10 cellular contexts compared by ENCODE assay signal in genomic region chr10:42952358-42952757, GRCh38.
DNase-seq lines count a peak whose midpoint lies in the region; ATAC-seq and TF ChIP-seq lines count a peak whose summit lies in the region.
"Had no signal": no experiment of that assay in that cellular context is flagged by ENCODE, and none has a peak within 500 bp of the region (broad histone marks: within the 10 kb centered on the region; RNA-seq: fewer than 3 reads in every experiment).

No MANE protein-coding gene starts in this region.

- no peak overlapping the region for H3K4ac ChIP-seq in mesendoderm (ENCODE audit: low read depth, low read length)

- peaks cover 8% of the 10 kb centered on the region for H3K4me1 Mint-ChIP-seq in endothelial cell (ENCODE audit: unreplicated experiment)
- H3K4me1 Mint-ChIP-seq in stimulated activated naive CD8-positive, alpha-beta T cell treated with anti-CD3 and anti-CD28 coated beads, Interleukin-15, amount 100 ng/mL, for 72 hours, result no peaks in the 10 kb centered on the region

- H3K36me3 Mint-ChIP-seq in endothelial cell (ENCODE audit: low read depth, unreplicated experiment), result no peaks in the 10 kb centered on the region

- WGBS in mesendoderm (ENCODE audit: extremely low coverage, insufficient coverage, low lambda C conversion rate), result no CpG with 5 or more reads among the region's 14 CpGs

- no peak overlapping the region for H4K5ac ChIP-seq in mesendoderm (ENCODE audit: low read length)

- no peaks in the 10 kb centered on the region for H3K27me3 ChIP-seq in mesendoderm (ENCODE audit: insufficient read depth, low read length, poor library complexity)

- POLR2A ChIA-PET in OCI-LY7 (lab: Charles Lee), result no interaction called here

- peak overlapping the region; percentile 11 for H3K4me3 Mint-ChIP-seq in endothelial cell (ENCODE audit: unreplicated experiment)
- no peak overlapping the region for H3K4me3 Mint-ChIP-seq in stimulated activated naive CD8-positive, alpha-beta T cell treated with anti-CD3 and anti-CD28 coated beads, Interleukin-15, amount 100 ng/mL, for 72 hours

- TF ChIP-seq CTCF in C4-2B (conservative IDR thresholded peaks at IDR 0.05), result no peak
- no peak for TF ChIP-seq CTCF in endothelial cell (IDR thresholded peaks at IDR 0.05; ENCODE audit: unreplicated experiment)
- TF ChIP-seq CTCF in OCI-LY7 (conservative IDR thresholded peaks at IDR 0.05; ENCODE audit: low read length), result no peak

- H4K20me1 ChIP-seq in OCI-LY7 (ENCODE audit: insufficient read depth, low read length), result no peaks in the 10 kb centered on the region

- peak overlapping the region; percentile 46 for H3K27ac ChIP-seq in C4-2B
- peak overlapping the region; percentile 17 for H3K27ac ChIP-seq in mesendoderm (ENCODE audit: low read depth, low read length)
- no peak overlapping the region for H3K27ac ChIP-seq in OCI-LY7 (ENCODE audit: low read depth, low read length, poor library complexity, severe bottlenecking)
- H3K27ac ChIP-seq: VCaP had no signal

- H3K23ac ChIP-seq in mesendoderm (ENCODE audit: low read length), result no peak overlapping the region

- no peak overlapping the region for H4K8ac ChIP-seq in mesendoderm (ENCODE audit: low read depth, low read length)

- no peak overlapping the region for H3K27ac Mint-ChIP-seq in endothelial cell (ENCODE audit: unreplicated experiment)
- no peak overlapping the region for H3K27ac Mint-ChIP-seq in stimulated activated naive CD8-positive, alpha-beta T cell treated with anti-CD3 and anti-CD28 coated beads, Interleukin-15, amount 100 ng/mL, for 72 hours

- H3K4me3 ChIP-seq in mesendoderm (ENCODE audit: low read length) (peak overlapping the region; percentile 12), OCI-LY7 (ENCODE audit: low read depth, low read length, poor library complexity, severe bottlenecking) (no peak overlapping the region)

- BruUV-seq in OCI-LY7 (replicated peaks; lab: Mats Ljungman, UMichigan), result no TSS peak

- no peaks in the 10 kb centered on the region for H3K9me3 ChIP-seq in OCI-LY7 (ENCODE audit: low read length)

- no peak for ATAC-seq in HG02623 (IDR thresholded peaks at IDR 0.05; ENCODE audit: unreplicated experiment)
- ATAC-seq in stimulated activated naive CD8-positive, alpha-beta T cell treated with anti-CD3 and anti-CD28 coated beads, Interleukin-15, amount 100 ng/mL, for 72 hours, result no peak

- CTCF ChIA-PET in OCI-LY7 (lab: Charles Lee; ENCODE audit: unreplicated experiment), result no interaction called here

- H2AK5ac ChIP-seq in mesendoderm (ENCODE audit: low read length), result no peak overlapping the region

- H2AFZ ChIP-seq in OCI-LY7 (ENCODE audit: low read length), result no peak overlapping the region

- intact Hi-C loops in OCI-LY7 (cut with micrococcal nuclease; ENCODE audit: unreplicated experiment), result no loop called here

- H3K79me1 ChIP-seq in mesendoderm (ENCODE audit: low read length), result no peaks in the 10 kb centered on the region

- H3K9me3 Mint-ChIP-seq in endothelial cell (ENCODE audit: unreplicated experiment), result no peaks in the 10 kb centered on the region
- no peaks in the 10 kb centered on the region for H3K9me3 Mint-ChIP-seq in stimulated activated naive CD8-positive, alpha-beta T cell treated with anti-CD3 and anti-CD28 coated beads, Interleukin-15, amount 100 ng/mL, for 72 hours

- peak overlapping the region; percentile 82 for H3K56ac ChIP-seq in mesendoderm (ENCODE audit: low read length)

- H3K9ac ChIP-seq in mesendoderm (ENCODE audit: low read length), result peak overlapping the region; percentile 54

- H3K18ac ChIP-seq in mesendoderm (ENCODE audit: low read length), result no peak overlapping the region

- peak overlapping the region; percentile 85 for H3K4me2 ChIP-seq in mesendoderm (ENCODE audit: low read length)
- H3K4me2 ChIP-seq in OCI-LY7 (ENCODE audit: low read length), result no peak overlapping the region

- H3K9me2 ChIP-seq in OCI-LY7 (ENCODE audit: insufficient read depth, low read length), result no peaks in the 10 kb centered on the region

- H3K36me3 ChIP-seq in mesendoderm (ENCODE audit: control insufficient read depth, insufficient read depth, low read length), result no peaks in the 10 kb centered on the region
- H3K36me3 ChIP-seq in OCI-LY7 (ENCODE audit: insufficient read depth, low read length), result no peaks in the 10 kb centered on the region

- no peak overlapping the region for H2BK15ac ChIP-seq in mesendoderm (replicated peaks; ENCODE audit: low read depth)

- H2BK5ac ChIP-seq in mesendoderm (ENCODE audit: low read length), result no peak overlapping the region

- DNase-seq in M059J (ENCODE audit: low read depth), result peak; percentile 10
- DNase-seq in endothelial cell (ENCODE audit: low spot score), result peak; percentile 57
- peak; percentile 91 for DNase-seq in mesendoderm
- DNase-seq in stimulated activated naive CD8-positive, alpha-beta T cell treated with anti-CD3 and anti-CD28 coated beads, Interleukin-15, amount 100 ng/mL, for 72 hours, result no peak
- no peak for DNase-seq in OCI-LY7 (ENCODE audit: low spot score)
- DNase-seq in central memory CD4-positive, alpha-beta T cell, result no peak
- DNase-seq: KG1 had no signal

- H2BK120ac ChIP-seq in mesendoderm (ENCODE audit: low read depth, low read length), result no peak overlapping the region

- peaks cover 9% of the 10 kb centered on the region for H3K27me3 Mint-ChIP-seq in endothelial cell (ENCODE audit: unreplicated experiment)
- peaks cover 12% of the 10 kb centered on the region for H3K27me3 Mint-ChIP-seq in stimulated activated naive CD8-positive, alpha-beta T cell treated with anti-CD3 and anti-CD28 coated beads, Interleukin-15, amount 100 ng/mL, for 72 hours

- H3K4me1 ChIP-seq in mesendoderm (ENCODE audit: control insufficient read depth, low read depth, low read length) (peaks cover 4% of the 10 kb centered on the region), OCI-LY7 (ENCODE audit: insufficient read depth, low read length, poor library complexity, severe bottlenecking) (no peaks in the 10 kb centered on the region)

- no peaks in the 10 kb centered on the region for H3K79me2 ChIP-seq in mesendoderm (ENCODE audit: control insufficient read depth, insufficient read depth, low read length)
- H3K79me2 ChIP-seq in OCI-LY7 (ENCODE audit: insufficient read depth, low read depth, low read length), result no peaks in the 10 kb centered on the region

Comparison
In these comparisons a context has a peak if more than half of its experiments do, and no peak if none do; other contexts are left out.
1. DNase-seq: peak in M059J (single experiment), endothelial cell (single experiment) and mesendoderm (single experiment); none in stimulated activated naive CD8-positive, alpha-beta T cell treated with anti-CD3 and anti-CD28 coated beads, Interleukin-15, amount 100 ng/mL, for 72 hours (0 of 2), OCI-LY7 (single experiment) and central memory CD4-positive, alpha-beta T cell (single experiment).